Comparison of ENCODE assay signal across 26 cellular contexts in genomic region chr11:73189723-73190556, GRCh38. TPM values are rescaled to one million over a fixed set of nuclear protein-coding genes. Genes with fewer than 3 reads are reported as not detected.
DNase-seq lines count a peak whose midpoint lies in the region; ATAC-seq, FAIRE-seq and TF ChIP-seq lines count a peak whose summit lies in the region.
"Had no signal": no experiment of that assay in that cellular context is flagged by ENCODE, and none has a peak within 500 bp of the region (broad histone marks: within the 10 kb centered on the region; RNA-seq: fewer than 3 reads in every experiment).

No MANE protein-coding gene starts in this region.

- H3K4me1 ChIP-seq in Karpas-422 (ENCODE audit: low read length) (peaks cover 16% of the 10 kb centered on the region), H1 (replicated peaks in 1 of 4; ENCODE audit: control insufficient read depth in 3 of 4, insufficient read depth in 4 of 4, low read length in 3 of 4) (no peaks in the 10 kb centered on the region)

- no peaks in the 10 kb centered on the region for H3K23me2 ChIP-seq in H1 (ENCODE audit: low read depth, low read length)

- H2BK120ac ChIP-seq in H1 (replicated peaks; ENCODE audit: low read depth, low read length): no peak overlapping the region

- TF ChIP-seq POLR2A in H1 (IDR thresholded peaks at IDR 0.05; ENCODE audit: control extremely low read depth in 1 of 2, low read depth in 2 of 2, low read length in 2 of 2): no peak

- H3K56ac ChIP-seq in H1 (replicated peaks; ENCODE audit: insufficient read length, low read depth, low read length): no peak overlapping the region

- 92% methylated on average over 5 of the region's 5 CpGs; no CpG with 5 or more reads in 1 of the 2 experiments for WGBS in H1 (ENCODE audit: extremely low coverage in 1 of 2, insufficient coverage in 1 of 2, insufficient read length in 1 of 2, insufficient replicate concordance in 2 of 2, low coverage in 1 of 2, low lambda C conversion rate in 2 of 2, missing lambda C conversion rate in 1 of 2), 2 experiments

- no peak overlapping the region for H2AK5ac ChIP-seq in H1 (ENCODE audit: low read depth, low read length)

- in situ Hi-C loops in G401 (cut with HindIII; ENCODE audit: low sequenced_read_pairs): no loop called here

- H3K9me3 ChIP-seq in Karpas-422 (ENCODE audit: low read length) (no peaks in the 10 kb centered on the region), H1 (ENCODE audit: insufficient read depth in 2 of 2, low read depth in 1 of 2, low read length in 1 of 2) (no peaks in the 10 kb centered on the region)
- H3K9me3 ChIP-seq: esophagus muscularis mucosa, gastroesophageal sphincter, MG63, right atrium auricular region had no signal

- H4K8ac ChIP-seq in H1 (ENCODE audit: extremely low read depth, insufficient read depth, low read length): no peak overlapping the region

- H3K27ac ChIP-seq in Karpas-422 (ENCODE audit: low read length) (no peak overlapping the region), H1 (ENCODE audit: low read depth, low read length) (no peak overlapping the region)
- H3K27ac ChIP-seq: C4-2B, esophagus muscularis mucosa, gastroesophageal sphincter, right atrium auricular region had no signal

- H2AFZ ChIP-seq in Karpas-422 (ENCODE audit: low read length): peak overlapping the region; percentile 26; the same call in 1 of the 2 replicates
- no peak overlapping the region for H2AFZ ChIP-seq in H1 (ENCODE audit: low read length)

- no peaks in the 10 kb centered on the region for H3K27me3 Mint-ChIP-seq in stimulated activated naive B cell treated with anti-CD40 and anti-IgM and Interleukin-4, amounts not matched to agents 10 μg/mL and 1 μg/mL and 100 μg/mL, for 72 hours

- H3K79me2 ChIP-seq in Karpas-422 (ENCODE audit: low read length) (no peaks in the 10 kb centered on the region), H1 (ENCODE audit: control insufficient read depth in 1 of 2, insufficient read depth in 2 of 2, low read length in 2 of 2) (no peaks in the 10 kb centered on the region)

- H3K27ac Mint-ChIP-seq in stimulated activated naive B cell treated with anti-CD40 and anti-IgM and Interleukin-4, amounts not matched to agents 10 μg/mL and 1 μg/mL and 100 μg/mL, for 72 hours: peak overlapping the region; percentile 93

- no peak for TF ChIP-seq CTCF in H1 (IDR thresholded peaks at IDR 0.05; ENCODE audit: control extremely low read depth in 1 of 3, insufficient read depth in 1 of 3, low read depth in 1 of 3, low read length in 3 of 3)

- 0 out of 2 replicates have a peak overlapping the region, but pooled peaks have one; percentile 61 for H2BK15ac ChIP-seq in H1 (ENCODE audit: low read length)

- H3K23ac ChIP-seq in H1 (ENCODE audit: insufficient read length): no peak overlapping the region

- no peak overlapping the region for H2BK20ac ChIP-seq in H1 (ENCODE audit: low read length)

- TF ChIP-seq EP300 in H1 (IDR thresholded peaks at IDR 0.05; ENCODE audit: borderline replicate concordance in 1 of 2, low read depth in 2 of 2, low read length in 2 of 2): no peak

- H4K20me1 ChIP-seq in Karpas-422 (ENCODE audit: insufficient read depth, low read depth, low read length) (no peaks in the 10 kb centered on the region), H1 (replicated peaks in 1 of 2; ENCODE audit: control insufficient read depth in 1 of 2, insufficient read depth in 2 of 2, low read length in 2 of 2) (no peaks in the 10 kb centered on the region)

- H3K4me3 ChIP-seq in Karpas-422 (ENCODE audit: low read length) (no peak overlapping the region; the same call in 1 of the 2 replicates), H1 (ENCODE audit: extremely low read depth in 1 of 4, insufficient read depth in 2 of 4, low read depth in 3 of 4, low read length in 4 of 4) (no peak overlapping the region)
- H3K4me3 ChIP-seq: esophagus muscularis mucosa, gastroesophageal sphincter, MG63, right atrium auricular region had no signal

- H3K27me3 ChIP-seq in Karpas-422 (ENCODE audit: low read length): no peaks in the 10 kb centered on the region
- no peaks in the 10 kb centered on the region for H3K27me3 ChIP-seq in H1 (replicated peaks in 1 of 4; ENCODE audit: control insufficient read depth in 3 of 4, extremely low read depth in 1 of 4, insufficient read depth in 3 of 4, low read length in 3 of 4)
- H3K27me3 ChIP-seq: MG63, right atrium auricular region had no signal

- H3K4me2 ChIP-seq in Karpas-422 (ENCODE audit: low read depth, low read length, poor library complexity, severe bottlenecking) (peak overlapping the region; percentile 27), H1 (ENCODE audit: insufficient read depth in 1 of 2, low read depth in 2 of 2, low read length in 2 of 2) (no peak overlapping the region)

- ATAC-seq in stimulated activated naive B cell treated with anti-CD40 and anti-IgM and Interleukin-4, amounts not matched to agents 10 μg/mL and 1 μg/mL and 100 μg/mL, for 72 hours (replicated peaks): peak; percentile 26 to 40
- no peak for ATAC-seq in HG03280 (IDR thresholded peaks at IDR 0.05; ENCODE audit: unreplicated experiment)
- ATAC-seq: activated naive CD4-positive, alpha-beta T cell treated with anti-CD3 and anti-CD28 coated beads, Interleukin-2, amount 50 U/mL, for 72 hours had no signal

- no peaks in the 10 kb centered on the region for H3K36me3 ChIP-seq in Karpas-422 (ENCODE audit: insufficient read depth, low read length)
- no peaks in the 10 kb centered on the region for H3K36me3 ChIP-seq in H1 (ENCODE audit: control insufficient read depth in 2 of 4, insufficient read depth in 4 of 4, low read length in 3 of 4)
- H3K36me3 ChIP-seq: esophagus muscularis mucosa, gastroesophageal sphincter, MG63, right atrium auricular region had no signal

- no peak for FAIRE-seq in H1 (lab: Jason Lieb, UNC)

- POLR2A ChIA-PET in H1 (lab: Charles Lee; ENCODE audit: partially characterized antibody): no interaction called here

- H3K18ac ChIP-seq in H1 (ENCODE audit: extremely low read depth, low read length): no peak overlapping the region; the same call in 1 of the 2 replicates

- H3K4ac ChIP-seq in H1 (replicated peaks; ENCODE audit: insufficient read length, low read depth, low read length): no peak overlapping the region

- H3K14ac ChIP-seq in H1 (ENCODE audit: insufficient read length): no peak overlapping the region

- CTCF ChIA-PET in H1 (lab: Charles Lee; ENCODE audit: partially characterized antibody): interaction anchor here (0.9 to 14.5 kb wide), 5 partner anchors 9 to 360 kb away, joined by 3 to 451 read pairs (median 7); no protein-coding TSS in a partner anchor

- no peak overlapping the region; the same call in none of the 2 replicates for H2BK5ac ChIP-seq in H1 (ENCODE audit: low read depth, low read length)

- H4K5ac ChIP-seq in H1 (ENCODE audit: insufficient read length, low read depth, low read length): no peak overlapping the region

- no peaks in the 10 kb centered on the region for H3K79me1 ChIP-seq in H1 (ENCODE audit: low read depth, low read length)

- H3K9ac ChIP-seq in Karpas-422 (ENCODE audit: low read length) (no peak overlapping the region), H1 (replicated peaks in 1 of 4; ENCODE audit: extremely low read depth in 1 of 4, low read depth in 3 of 4, low read length in 3 of 4) (no peak overlapping the region)

- peak; percentile 38 for DNase-seq in activated CD8-positive, alpha-beta memory T cell treated with anti-CD3 and anti-CD28 coated beads, Interleukin-2, amount 50 U/mL, for 48 hours
- no peak for DNase-seq in activated CD8-positive, alpha-beta memory T cell treated with anti-CD3 and anti-CD28 coated beads, Interleukin-2, amount 50 U/mL, for 4 hours
- DNase-seq in Karpas-422 (no peak), H1 (ENCODE audit: low read depth in 1 of 2, low spot score in 2 of 2) (no peak), RPMI8226 (no peak), G401 (ENCODE audit: low spot score) (no peak)
- no peak for DNase-seq in stimulated activated naive B cell treated with anti-CD40 and anti-IgM and Interleukin-4, amounts not matched to agents 10 μg/mL and 1 μg/mL and 100 μg/mL, for 72 hours
- DNase-seq: activated CD4-positive, alpha-beta T cell treated with anti-CD3 and anti-CD28 coated beads for 1 hour; cerebellar nuclear complex; effector memory CD4-positive, alpha-beta T cell; H7; MG63; NCI-H187; NCI-H446 treated with DMSO at 0.1 percent for 48 hours; SHP77; stimulated activated CD8-positive, alpha-beta memory T cell treated with anti-CD3 and anti-CD28 coated beads, Interleukin-4, amount 100 ng/mL, for 48 hours; SW 1271 had no signal

- no peak overlapping the region for H4K91ac ChIP-seq in H1 (replicated peaks; ENCODE audit: insufficient read length, low read length)

- no peaks in the 10 kb centered on the region for H3K9me2 ChIP-seq in Karpas-422 (replicated peaks; ENCODE audit: insufficient read depth, low read length)

- peak overlapping the region; percentile 58 to 63 for H3K4me3 Mint-ChIP-seq in stimulated activated naive B cell treated with anti-CD40 and anti-IgM and Interleukin-4, amounts not matched to agents 10 μg/mL and 1 μg/mL and 100 μg/mL, for 72 hours

- no peaks in the 10 kb centered on the region for H3K36me3 Mint-ChIP-seq in stimulated activated naive B cell treated with anti-CD40 and anti-IgM and Interleukin-4, amounts not matched to agents 10 μg/mL and 1 μg/mL and 100 μg/mL, for 72 hours
- H3K36me3 Mint-ChIP-seq: activated naive CD4-positive, alpha-beta T cell treated with anti-CD3 and anti-CD28 coated beads, Interleukin-2, amount 50 U/mL, for 72 hours had no signal

- TF ChIP-seq RAD21 in H1 (IDR thresholded peaks at IDR 0.05 in 1 of 2, conservative IDR thresholded peaks at IDR 0.05 in 1 of 2; ENCODE audit: low read depth in 2 of 2, low read length in 2 of 2): no peak

- peaks cover 41 to 58% of the 10 kb centered on the region in 2 donors for H3K4me1 Mint-ChIP-seq in stimulated activated naive B cell treated with anti-CD40 and anti-IgM and Interleukin-4, amounts not matched to agents 10 μg/mL and 1 μg/mL and 100 μg/mL, for 72 hours

- no peak overlapping the region for H2BK12ac ChIP-seq in H1 (ENCODE audit: low read depth, low read length)

- no peaks in the 10 kb centered on the region for H3K9me3 Mint-ChIP-seq in stimulated activated naive B cell treated with anti-CD40 and anti-IgM and Interleukin-4, amounts not matched to agents 10 μg/mL and 1 μg/mL and 100 μg/mL, for 72 hours
- H3K9me3 Mint-ChIP-seq: activated naive CD4-positive, alpha-beta T cell treated with anti-CD3 and anti-CD28 coated beads, Interleukin-2, amount 50 U/mL, for 72 hours had no signal

RNA-seq across cellular contexts. Expression of gene P2RY2, which starts 28.1 kb away (rescaled TPM):
- not detected in 2 replicates for total RNA-seq in Karpas-422 (2014; rRNA removed; shearing (Covaris generic); ENCODE audit: low replicate concordance)
- total RNA-seq in H1 (2021; fragmentation: NEBNext Ultra II Directional; extraction: Animal tissue kit (Norgen Biotek cat#: 25700)): 1.0 and 1.2 TPM in 2 replicates
- 1.5 and 2.6 TPM in 2 replicates for polyA plus RNA-seq in H1 (2011; rRNA removed)
- polyA plus RNA-seq in H1 (2011; cell fraction: cytosol; rRNA removed): 1.4 TPM
- 1.6 TPM for polyA plus RNA-seq in H1 (2011; cell fraction: nucleus; rRNA removed)
- polyA plus RNA-seq in H1 (2012, experiment 1 of 2): 0.21 to 0.75 TPM (median 0.57 TPM) in 4 replicates
- polyA plus RNA-seq in H1 (2012, experiment 2 of 2): 0.63 TPM
- 0.93 TPM for polyA plus RNA-seq in H1 (2013, experiment 1 of 2)
- polyA plus RNA-seq in H1 (2013, experiment 2 of 2): 0.85 TPM
- 1.4 and 1.5 TPM in 2 replicates for polyA minus RNA-seq in H1 (2011; rRNA and poly(A)+ RNA removed)
- 0.66 TPM for polyA minus RNA-seq in H1 (2011; cell fraction: cytosol; rRNA and poly(A)+ RNA removed)
- 2.7 TPM for polyA minus RNA-seq in H1 (2011; cell fraction: nucleus; rRNA and poly(A)+ RNA removed)
- not detected in 2 replicates for total RNA-seq in G401 (2014; rRNA removed; shearing (Covaris generic))
- total RNA-seq: A673; activated CD8-positive, alpha-beta memory T cell treated with anti-CD3 and anti-CD28 coated beads for 36 hours; activated naive CD4-positive, alpha-beta T cell treated with anti-CD3 and anti-CD28 coated beads, Interleukin-2, amount 50 U/mL, for 72 hours; osteocyte had no signal

RNA-seq across cellular contexts. Expression of gene FCHSD2, which starts 47.8 kb away (rescaled TPM):
- total RNA-seq in Karpas-422 (2014; rRNA removed; shearing (Covaris generic); ENCODE audit: low replicate concordance): 41.1 and 48.2 TPM in 2 replicates
- 7.8 and 9.2 TPM in 2 replicates for total RNA-seq in H1 (2021; fragmentation: NEBNext Ultra II Directional; extraction: Animal tissue kit (Norgen Biotek cat#: 25700))
- polyA plus RNA-seq in H1 (2011; rRNA removed): 3.0 and 4.1 TPM in 2 replicates
- polyA plus RNA-seq in H1 (2011; cell fraction: cytosol; rRNA removed): 4.8 TPM
- polyA plus RNA-seq in H1 (2011; cell fraction: nucleus; rRNA removed): 6.5 TPM
- polyA plus RNA-seq in H1 (2012, experiment 1 of 2): 4.8 to 6.8 TPM (median 5.9 TPM) in 4 replicates
- 1.1 TPM for polyA plus RNA-seq in H1 (2012, experiment 2 of 2)
- polyA plus RNA-seq in H1 (2013, experiment 1 of 2): 4.2 TPM
- 4.0 TPM for polyA plus RNA-seq in H1 (2013, experiment 2 of 2)
- polyA minus RNA-seq in H1 (2011; rRNA and poly(A)+ RNA removed): 4.0 and 6.5 TPM in 2 replicates
- 4.1 TPM for polyA minus RNA-seq in H1 (2011; cell fraction: cytosol; rRNA and poly(A)+ RNA removed)
- polyA minus RNA-seq in H1 (2011; cell fraction: nucleus; rRNA and poly(A)+ RNA removed): 8.1 TPM
- 4.1 and 11.0 TPM in 2 replicates for total RNA-seq in G401 (2014; rRNA removed; shearing (Covaris generic))
